ENCODE assay signal across 8 cellular contexts in the genomic region with DNA sequence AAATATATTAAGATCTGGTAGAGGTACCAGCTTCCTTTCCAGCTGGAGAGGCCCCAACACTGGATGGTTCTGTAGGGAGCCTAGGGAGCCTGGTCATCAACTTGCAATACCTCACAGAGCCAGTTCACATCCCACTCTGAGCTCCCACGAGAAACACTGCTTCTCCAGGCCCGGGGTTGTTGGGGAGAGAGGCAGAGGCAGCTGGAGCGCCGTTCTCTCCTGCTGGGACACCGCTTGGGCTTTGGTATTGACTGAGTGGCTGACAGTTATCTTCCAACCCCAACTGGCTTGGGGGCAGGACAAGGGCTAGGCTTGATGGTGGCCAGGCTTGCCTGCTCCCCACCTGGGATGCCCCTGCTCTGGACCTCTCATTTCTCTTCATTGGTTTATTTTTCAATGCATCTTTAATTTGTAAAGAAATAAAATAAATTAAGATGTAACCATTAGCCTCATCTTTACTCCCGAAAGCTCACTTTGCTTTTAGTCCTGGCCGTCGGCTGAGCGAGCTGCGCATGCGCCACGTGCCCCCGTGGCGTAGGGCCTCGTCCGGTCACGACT. TPM values are rescaled to one million over a fixed set of nuclear protein-coding genes. Genes with fewer than 3 reads are reported as not detected.
A peak's percentile ranks its signal among the peaks of the same experiment; 100 is the strongest.
DNase-seq lines count a peak whose midpoint lies in the region; ATAC-seq, FAIRE-seq and TF ChIP-seq lines count a peak whose summit lies in the region.

No MANE protein-coding gene starts in this region.

- intact Hi-C loops in GM12878 (cut with micrococcal nuclease; ENCODE audit: unreplicated experiment), result loop anchor here (2.0 to 5.0 kb wide), 3 partner anchors 40 to 107 kb away; a partner anchor contains a TSS

- H2AFZ ChIP-seq in GM12878 (ENCODE audit: control insufficient read depth, low read depth, low read length), result peak overlapping the region; percentile 74
- H2AFZ ChIP-seq in smooth muscle cell (ENCODE audit: low read depth), result peak overlapping the region; percentile 58

- no peak for TF ChIP-seq EP300 in GM12878 (IDR thresholded peaks at IDR 0.05; ENCODE audit: borderline replicate concordance in 1 of 2, control insufficient read depth in 1 of 2, low read depth in 2 of 2, low read length in 2 of 2)

- POLR2A ChIA-PET in AG04449 (lab: Yijun Ruan, JAX), result interaction anchor here (0.6 to 3.3 kb wide), 7 partner anchors 9 to 50 kb away, joined by 3 to 25 read pairs (median 4); a partner anchor contains a TSS
- POLR2A ChIA-PET in GM12878 (lab: Charles Lee), result interaction anchor here (0.9 to 6.8 kb wide), 11 partner anchors 8 to 253 kb away, joined by 3 to 63 read pairs (median 13); a partner anchor contains a TSS

- 28% methylated on average over 17 of the region's 17 CpGs for WGBS in GM12878 (ENCODE audit: insufficient coverage, insufficient replicate concordance, low lambda C conversion rate, missing lambda C conversion rate)
- 17% methylated on average over 17 of the region's 17 CpGs for whole genome bisulfite sequencing in smooth muscle cell (ENCODE audit: low lambda C conversion rate)

- SMC1A ChIA-PET in GM12878 (lab: Charles Lee; ENCODE audit: uncharacterized antibody, unreplicated experiment), result interaction anchor here (0.5 to 6.5 kb wide), 12 partner anchors 9 to 1139 kb away, joined by 3 to 46 read pairs (median 6); a partner anchor contains a TSS

- peaks cover 44% of the 10 kb centered on the region for H3F3A ChIP-seq in smooth muscle cell (ENCODE audit: low read depth)

- DNase-seq in AG04449 (ENCODE audit: low read depth, low spot score) (no peak), RPMI7951 (ENCODE audit: low read depth) (peak; percentile 13), GM12878 (ENCODE audit: low read depth, low spot score) (no peak), smooth muscle cell (lab: John Stamatoyannopoulos, UW; ENCODE audit: unreplicated experiment) (peak; percentile 30)

- in situ Hi-C loops in GM12878 (cut with MboI), result no loop called here

- H3K27me3 ChIP-seq in GM12878 (replicated peaks in 1 of 2; ENCODE audit: control insufficient read depth in 2 of 2, insufficient read depth in 2 of 2, low read length in 1 of 2) (no peaks in the 10 kb centered on the region), smooth muscle cell (ENCODE audit: low read depth) (no peaks in the 10 kb centered on the region)

- no peak for TF ChIP-seq RAD21 in GM12878 (IDR thresholded peaks at IDR 0.05; ENCODE audit: insufficient read depth, low read depth, low read length)

- H3K27ac ChIP-seq in GM12878 (ENCODE audit: control insufficient read depth, insufficient read depth) (peak overlapping the region; percentile 83), smooth muscle cell (ENCODE audit: low read depth) (peak overlapping the region; percentile 80)

- no peak for FAIRE-seq in GM12878 (lab: Jason Lieb, UNC)

- RAD21 ChIA-PET in GM12878 (lab: Charles Lee; ENCODE audit: unreplicated experiment), result interaction anchor here (0.8 to 4.0 kb wide), 13 partner anchors 9 to 276 kb away, joined by 3 to 37 read pairs (median 4); a partner anchor contains a TSS

- H3K79me2 ChIP-seq in GM12878 (ENCODE audit: control insufficient read depth, insufficient read depth, low read length), result peaks cover 53% of the 10 kb centered on the region
- peaks cover 37% of the 10 kb centered on the region for H3K79me2 ChIP-seq in smooth muscle cell (ENCODE audit: low read depth)

- no peaks in the 10 kb centered on the region for H4K20me1 ChIP-seq in GM12878 (ENCODE audit: control insufficient read depth, insufficient read depth)
- H4K20me1 ChIP-seq in smooth muscle cell (ENCODE audit: low read depth), result peaks cover 37% of the 10 kb centered on the region

- H3K4me1 ChIP-seq in GM12878 (ENCODE audit: control insufficient read depth, insufficient read depth, low read length) (peaks cover 5% of the 10 kb centered on the region), smooth muscle cell (ENCODE audit: low read depth) (peaks cover 33% of the 10 kb centered on the region)

- H3K4me3 ChIP-seq in AG04449 (ENCODE audit: low read depth, low read length), result peak overlapping the region; percentile 79
- H3K4me3 ChIP-seq in GM12878, result peak overlapping the region; percentile 94
- peak overlapping the region; percentile 97 for H3K4me3 ChIP-seq in iPS-18c (ENCODE audit: insufficient read depth, low read depth, low read length)
- peak overlapping the region; percentile 98 for H3K4me3 ChIP-seq in smooth muscle cell

- no peaks in the 10 kb centered on the region for H3K9me3 ChIP-seq in GM12878 (replicated peaks; ENCODE audit: control insufficient read depth, insufficient read depth, low read length)
- peaks cover 2% of the 10 kb centered on the region for H3K9me3 ChIP-seq in iPS-18c (ENCODE audit: control insufficient read depth, insufficient read depth, low read length)
- H3K9me3 ChIP-seq in smooth muscle cell (replicated peaks; ENCODE audit: low read depth), result no peaks in the 10 kb centered on the region

- ATAC-seq in GM18502 (IDR thresholded peaks at IDR 0.05; ENCODE audit: poor library complexity, unreplicated experiment) (peak; percentile 42), HG03108 (IDR thresholded peaks at IDR 0.05; ENCODE audit: unreplicated experiment) (peak; percentile 41), GM12878 (peak; percentile 22), GM18858 (IDR thresholded peaks at IDR 0.05; ENCODE audit: unreplicated experiment) (no peak)

- peaks cover 14 to 37% of the 10 kb centered on the region in 2 experiments for H3K36me3 ChIP-seq in GM12878 (ENCODE audit: control insufficient read depth in 2 of 2, insufficient read depth in 2 of 2, low read length in 1 of 2)
- no peaks in the 10 kb centered on the region for H3K36me3 ChIP-seq in smooth muscle cell (ENCODE audit: low read depth)

- CTCF ChIA-PET in AG04449 (lab: Yijun Ruan, JAX), result interaction anchor here (0.9 to 5.3 kb wide), 6 partner anchors 10 to 242 kb away, joined by 3 to 34 read pairs (median 4); a partner anchor contains a TSS
- CTCF ChIA-PET in GM12878 (lab: Yijun Ruan, JAX), result interaction anchor here (1.0 to 5.0 kb wide), 12 partner anchors 10 to 221 kb away, joined by 3 to 55 read pairs (median 8); a partner anchor contains a TSS

- TF ChIP-seq POLR2A in GM12878 (IDR thresholded peaks at IDR 0.05; ENCODE audit: low read depth, low read length), result no peak

- H3K9ac ChIP-seq in GM12878 (ENCODE audit: control insufficient read depth, insufficient read depth, low read length) (peak overlapping the region; percentile 79), smooth muscle cell (ENCODE audit: low read depth) (peak overlapping the region; percentile 77)

- TF ChIP-seq CTCF in AG04449 (IDR thresholded peaks at IDR 0.05; ENCODE audit: insufficient read depth, low read length, missing control alignments) (no peak), GM12878 (IDR thresholded peaks at IDR 0.05 in 2 of 3, conservative IDR thresholded peaks at IDR 0.05 in 1 of 3; ENCODE audit: control insufficient read depth in 2 of 3, extremely low read depth in 1 of 3, insufficient read depth in 1 of 3, low read depth in 3 of 3, low read length in 3 of 3) (0 out of 6 replicates have a peak, but pooled peaks of 1 of the 3 experiments have one; percentile 3), smooth muscle cell (IDR thresholded peaks at IDR 0.05; ENCODE audit: borderline replicate concordance, insufficient read depth, poor library complexity, severe bottlenecking) (no peak)

- H3K4me2 ChIP-seq in GM12878 (ENCODE audit: control insufficient read depth, insufficient read depth) (peak overlapping the region; percentile 92), smooth muscle cell (peak overlapping the region; percentile 98)

- TSS peak; percentile 75 for BruUV-seq in GM12878 (replicated peaks; lab: Mats Ljungman, UMichigan)

RNA-seq across cellular contexts. Expression of a gene that starts 10.0 kb away (rescaled TPM):
- total RNA-seq in RPMI7951 (2014; rRNA removed; shearing (Covaris generic)), result 67.9 and 70.7 TPM in 2 replicates
- 14.8 and 16.7 TPM in 2 replicates for total RNA-seq in GM12878 (2013; cell fraction: nucleolus; rRNA removed)
- total RNA-seq in GM12878 (2014; rRNA removed) (74.3 and 77.4 TPM in 2 replicates), GM12878 (2014; rRNA removed; fragmentation: Illumina TruSeq; extraction: Trizol) (42.8 and 47.5 TPM in 2 replicates), GM12878 (2021) (35.0 and 36.9 TPM in 2 replicates), smooth muscle cell (51.7 and 65.9 TPM in 2 replicates)
- 34.4 TPM for polyA plus RNA-seq in GM12878 (2011; ENCODE audit: low read depth)
- polyA plus RNA-seq in GM12878 (2011; rRNA removed) (56.7 and 69.0 TPM in 2 replicates), GM12878 (2014; fragmentation: Illumina TruSeq; extraction: Trizol) (25.3 and 42.4 TPM in 2 replicates), GM12878 (2014; fragmentation: Nextera tagmentation; extraction: Ambion mirVana) (10 to 100 TPM; 69.5 to 81.4 TPM), GM12878 (2014; rRNA removed) (70.4 and 79.4 TPM in 2 replicates), GM12878 (2016; fragmentation: Nextera tagmentation; extraction: Ambion mirVana) (100 to 1,000 TPM; 127 to 132 TPM), smooth muscle cell (67.8 and 68.3 TPM in 2 replicates)
- 33.0 and 46.8 TPM in 2 replicates for polyA plus RNA-seq in GM12878 (2011; cell fraction: cytosol; rRNA removed)
- polyA plus RNA-seq in GM12878 (2011; cell fraction: nucleus; rRNA removed), result 22.6 and 27.4 TPM in 2 replicates
- polyA plus RNA-seq in GM12878 (2012), result 51.6 and 59.8 TPM in 2 replicates
- 8.9 and 9.4 TPM in 2 replicates for polyA minus RNA-seq in GM12878 (2011; rRNA and poly(A)+ RNA removed)
- polyA minus RNA-seq in GM12878 (2011; cell fraction: cytosol; rRNA and poly(A)+ RNA removed), result 6.3 and 7.2 TPM in 2 replicates
- polyA minus RNA-seq in GM12878 (2011; cell fraction: nucleus; rRNA and poly(A)+ RNA removed), result 6.5 and 8.9 TPM in 2 replicates

RNA-seq across cellular contexts. Expression of a gene that starts 13.6 kb away (rescaled TPM):
- 18.3 and 21.6 TPM in 2 replicates for total RNA-seq in RPMI7951 (2014; rRNA removed; shearing (Covaris generic))
- 75.9 and 86.5 TPM in 2 replicates for total RNA-seq in GM12878 (2013; cell fraction: nucleolus; rRNA removed)
- total RNA-seq in GM12878 (2014; rRNA removed) (23.9 and 30.8 TPM in 2 replicates), GM12878 (2014; rRNA removed; fragmentation: Illumina TruSeq; extraction: Trizol) (16.4 and 18.7 TPM in 2 replicates), GM12878 (2021) (45.4 and 47.9 TPM in 2 replicates), smooth muscle cell (44.8 and 83.9 TPM in 2 replicates)
- 79.3 TPM for polyA plus RNA-seq in GM12878 (2011; ENCODE audit: low read depth)
- polyA plus RNA-seq in GM12878 (2011; rRNA removed) (17.5 and 44.6 TPM in 2 replicates), GM12878 (2014; fragmentation: Illumina TruSeq; extraction: Trizol) (15.3 and 31.5 TPM in 2 replicates), GM12878 (2014; fragmentation: Nextera tagmentation; extraction: Ambion mirVana) (1 to 10 TPM; 7.8 to 8.5 TPM), GM12878 (2014; rRNA removed) (47.1 and 48.8 TPM in 2 replicates), GM12878 (2016; fragmentation: Nextera tagmentation; extraction: Ambion mirVana) (10 to 100 TPM; 14.0 to 15.1 TPM), smooth muscle cell (48.3 and 66.9 TPM in 2 replicates)
- polyA plus RNA-seq in GM12878 (2011; cell fraction: cytosol; rRNA removed), result 39.4 and 62.6 TPM in 2 replicates
- 436 and 485 TPM in 2 replicates for polyA plus RNA-seq in GM12878 (2011; cell fraction: nucleus; rRNA removed)
- 58.6 and 83.1 TPM in 2 replicates for polyA plus RNA-seq in GM12878 (2012)
- 36.3 and 63.7 TPM in 2 replicates for polyA minus RNA-seq in GM12878 (2011; rRNA and poly(A)+ RNA removed)
- polyA minus RNA-seq in GM12878 (2011; cell fraction: cytosol; rRNA and poly(A)+ RNA removed), result 23.0 and 27.1 TPM in 2 replicates
- polyA minus RNA-seq in GM12878 (2011; cell fraction: nucleus; rRNA and poly(A)+ RNA removed), result 43.3 and 67.1 TPM in 2 replicates

RNA-seq across cellular contexts. Expression of a gene that starts 27.6 kb away (rescaled TPM):
- 40.0 and 47.6 TPM in 2 replicates for total RNA-seq in RPMI7951 (2014; rRNA removed; shearing (Covaris generic))
- 64.1 and 66.3 TPM in 2 replicates for total RNA-seq in GM12878 (2013; cell fraction: nucleolus; rRNA removed)
- 96.9 and 117 TPM in 2 replicates for total RNA-seq in GM12878 (2014; rRNA removed)
- total RNA-seq in GM12878 (2014; rRNA removed; fragmentation: Illumina TruSeq; extraction: Trizol), result 43.4 and 48.2 TPM in 2 replicates
- 91.7 and 99.9 TPM in 2 replicates for total RNA-seq in GM12878 (2021)
- polyA plus RNA-seq in GM12878 (2011; ENCODE audit: low read depth), result 68.9 TPM
- polyA plus RNA-seq in GM12878 (2011; rRNA removed), result 52.3 and 110 TPM in 2 replicates
- polyA plus RNA-seq in GM12878 (2011; cell fraction: cytosol; rRNA removed), result 97.2 and 105 TPM in 2 replicates
- 176 and 190 TPM in 2 replicates for polyA plus RNA-seq in GM12878 (2011; cell fraction: nucleus; rRNA removed)
- polyA plus RNA-seq in GM12878 (2012), result 92.4 and 93.2 TPM in 2 replicates
- polyA plus RNA-seq in GM12878 (2014; fragmentation: Illumina TruSeq; extraction: Trizol), result 67.7 and 81.5 TPM in 2 replicates
- polyA plus RNA-seq in GM12878 (2014; fragmentation: Nextera tagmentation; extraction: Ambion mirVana), result 10 to 100 TPM; 12.7 to 18.8 TPM
- 73.6 and 82.1 TPM in 2 replicates for polyA plus RNA-seq in GM12878 (2014; rRNA removed)
- 10 to 100 TPM; 71.3 to 74.1 TPM for polyA plus RNA-seq in GM12878 (2016; fragmentation: Nextera tagmentation; extraction: Ambion mirVana)
- 135 and 166 TPM in 2 replicates for polyA minus RNA-seq in GM12878 (2011; rRNA and poly(A)+ RNA removed)
- polyA minus RNA-seq in GM12878 (2011; cell fraction: cytosol; rRNA and poly(A)+ RNA removed), result 47.8 and 49.1 TPM in 2 replicates
- polyA minus RNA-seq in GM12878 (2011; cell fraction: nucleus; rRNA and poly(A)+ RNA removed), result 30.5 and 46.2 TPM in 2 replicates
- 50.3 and 54.7 TPM in 2 replicates for total RNA-seq in smooth muscle cell
- polyA plus RNA-seq in smooth muscle cell, result 36.4 and 41.5 TPM in 2 replicates

RNA-seq across cellular contexts. Expression of a gene that starts 39.6 kb away (rescaled TPM):
- 8.1 and 11.7 TPM in 2 replicates for total RNA-seq in RPMI7951 (2014; rRNA removed; shearing (Covaris generic))
- 57.1 and 85.9 TPM in 2 replicates for total RNA-seq in GM12878 (2013; cell fraction: nucleolus; rRNA removed)
- total RNA-seq in GM12878 (2014; rRNA removed), result 18.0 and 18.8 TPM in 2 replicates
- 8.9 and 10.1 TPM in 2 replicates for total RNA-seq in GM12878 (2014; rRNA removed; fragmentation: Illumina TruSeq; extraction: Trizol)
- 34.3 and 35.2 TPM in 2 replicates for total RNA-seq in GM12878 (2021)
- polyA plus RNA-seq in GM12878 (2011; ENCODE audit: low read depth), result 19.1 TPM
- 23.8 and 31.1 TPM in 2 replicates for polyA plus RNA-seq in GM12878 (2011; rRNA removed)
- polyA plus RNA-seq in GM12878 (2011; cell fraction: cytosol; rRNA removed), result 24.8 and 31.5 TPM in 2 replicates
- 81.5 and 88.2 TPM in 2 replicates for polyA plus RNA-seq in GM12878 (2011; cell fraction: nucleus; rRNA removed)
- 19.5 and 19.8 TPM in 2 replicates for polyA plus RNA-seq in GM12878 (2012)
- polyA plus RNA-seq in GM12878 (2014; fragmentation: Illumina TruSeq; extraction: Trizol), result 16.6 and 22.6 TPM in 2 replicates
- polyA plus RNA-seq in GM12878 (2014; fragmentation: Nextera tagmentation; extraction: Ambion mirVana), result 1 to 10 TPM; 2.2 to 3.0 TPM
- 31.3 and 34.7 TPM in 2 replicates for polyA plus RNA-seq in GM12878 (2014; rRNA removed)
- polyA plus RNA-seq in GM12878 (2016; fragmentation: Nextera tagmentation; extraction: Ambion mirVana), result 10 to 100 TPM; 22.7 to 24.0 TPM
- polyA minus RNA-seq in GM12878 (2011; rRNA and poly(A)+ RNA removed), result 26.0 and 29.3 TPM in 2 replicates
- 11.8 and 16.4 TPM in 2 replicates for polyA minus RNA-seq in GM12878 (2011; cell fraction: cytosol; rRNA and poly(A)+ RNA removed)
- polyA minus RNA-seq in GM12878 (2011; cell fraction: nucleus; rRNA and poly(A)+ RNA removed), result 36.6 and 66.7 TPM in 2 replicates
- total RNA-seq in smooth muscle cell, result 12.4 and 13.3 TPM in 2 replicates
- polyA plus RNA-seq in smooth muscle cell, result 11.1 and 15.2 TPM in 2 replicates

Comparison
In these comparisons a context has a peak if more than half of its experiments do, and no peak if none do; other contexts are left out.
1. DNase-seq: peak in RPMI7951 (single experiment) and smooth muscle cell (single experiment); none in AG04449 (single experiment) and GM12878 (single experiment).
2. Peak in every context shown above with its lines, with median percentiles within 50 percentile points of each other: H3K4me3 ChIP-seq.